Comparison of ENCODE assay signal across 22 cellular contexts in genomic region chr12:89679631-89680030, GRCh38.
"Had no signal": no experiment of that assay in that cellular context is flagged by ENCODE, and none has a peak within 500 bp of the region (broad histone marks: within the 10 kb centered on the region; RNA-seq: fewer than 3 reads in every experiment).

No MANE protein-coding gene starts in this region.

- H3K9me3 ChIP-seq: vagina had no signal

- DNase-seq: activated CD4-positive, alpha-beta T cell treated with anti-CD3 and anti-CD28 coated beads, Interleukin-2, amount 10 ng/mL, durations not matched to agents 7 days and 5 days; activated CD8-positive, alpha-beta memory T cell treated with anti-CD3 and anti-CD28 coated beads, Interleukin-2, amount 50 U/mL, for 48 hours; activated effector memory CD4-positive, alpha-beta T cell treated with Interleukin-2 at 50 U/mL for 16 hours; activated naive CD4-positive, alpha-beta T cell treated with anti-CD3 and anti-CD28 coated beads, Interleukin-2, amount 50 U/mL, for 16 hours; activated T-cell treated with anti-CD3 and anti-CD28 coated beads, Interleukin-2, amount 50 U/mL, for 48 hours; dermis blood vessel endothelial cell; effector memory CD8-positive, alpha-beta T cell; foreskin melanocyte; glutamatergic neuron; hypothalamus; nucleus accumbens; posterior cingulate gyrus; retina; stimulated activated CD4-positive, alpha-beta T cell treated with anti-CD3 and anti-CD28 coated beads, Interleukin-12 subunit alpha, Interleukin-12 subunit beta, amount 100 ng/mL, for 4 hours; T-helper 1 cell; T1000 had no signal

- H3K27me3 ChIP-seq: tibial nerve, vagina had no signal

- H3K36me3 ChIP-seq: tibial nerve, vagina had no signal

- H3K4me3 ChIP-seq: lung, tibial nerve, vagina had no signal

- ATAC-seq: activated CD4-positive, CD25-positive, alpha-beta regulatory T cell treated with anti-CD3 and anti-CD28 coated beads, Interleukin-2, amount 50 U/mL, for 24 hours; effector memory CD8-positive, alpha-beta T cell; left lobe of liver had no signal

- H3K27ac ChIP-seq: tibial nerve, vagina had no signal

- FAIRE-seq: keratinocyte had no signal
